In the genomic region with DNA sequence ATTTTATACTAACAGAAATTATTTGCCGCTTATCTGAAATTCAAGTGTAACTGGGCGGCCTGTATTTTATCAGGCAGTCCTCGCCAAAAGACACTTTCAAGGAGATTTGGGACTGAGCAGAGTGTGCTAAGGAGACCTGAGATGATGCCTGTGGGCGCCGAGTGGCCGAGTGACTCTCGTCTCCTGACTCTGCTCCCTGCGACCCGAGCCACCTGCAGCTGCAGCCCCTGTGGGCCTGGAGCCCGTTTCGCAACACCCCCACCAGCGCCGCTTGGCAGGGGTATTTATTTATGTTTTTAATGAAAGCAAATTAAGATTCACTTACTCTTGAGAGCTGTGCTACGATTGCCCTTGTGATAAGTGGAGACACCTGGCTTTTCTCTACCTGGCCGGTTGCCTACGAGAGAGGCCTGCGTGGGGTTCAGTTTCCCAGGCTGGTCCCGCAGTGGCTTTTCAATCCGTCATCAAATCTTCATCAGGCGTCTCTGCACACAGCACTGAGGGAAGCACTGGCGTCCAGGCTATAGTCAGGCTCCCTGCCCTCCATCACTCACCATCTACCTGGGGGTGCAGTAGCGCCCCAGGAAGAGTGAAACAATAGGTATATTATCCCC, we compare ENCODE assay signal across 1 cellular context.
TF ChIP-seq lines count a peak whose summit lies in the region.

No MANE protein-coding gene starts in this region.

TF ChIP-seq in H1, 55 proteins besides CTCF, POLR2A, EP300 and RAD21 (continued from another document):
- no peak for TF ChIP-seq SUZ12 (IDR thresholded peaks at IDR 0.05; ENCODE audit: low read length)
